25 cellular contexts compared by ENCODE assay signal in the genomic region with DNA sequence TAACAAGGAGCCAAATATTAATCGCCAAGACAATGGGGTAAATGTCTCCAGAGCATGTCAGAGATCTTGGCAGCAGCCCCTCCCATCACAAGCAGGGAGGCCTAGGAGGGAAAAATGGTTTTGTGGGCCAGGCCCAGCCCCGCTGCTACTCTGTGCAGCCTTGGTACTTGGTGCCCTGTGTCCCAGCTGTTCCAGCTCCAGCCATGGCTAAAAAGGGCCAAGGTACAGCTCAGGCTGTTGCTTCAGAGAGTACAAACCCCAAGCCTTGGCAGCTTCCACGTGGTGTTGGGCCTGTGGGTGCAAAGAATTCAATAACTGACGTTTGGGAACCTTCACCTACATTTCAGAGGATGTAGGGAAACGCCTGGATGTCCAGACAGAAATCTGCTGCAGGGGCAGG.
"Had no signal": no experiment of that assay in that cellular context is flagged by ENCODE, and none has a peak within 500 bp of the region (broad histone marks: within the 10 kb centered on the region; RNA-seq: fewer than 3 reads in every experiment).

No MANE protein-coding gene starts in this region.

- H3K4me1 ChIP-seq: prostate gland had no signal

- H3K4me3 ChIP-seq: esophagus squamous epithelium, gastrocnemius medialis, pancreas, prostate gland, transverse colon had no signal

- H3K4me3 Mint-ChIP-seq: activated naive CD8-positive, alpha-beta T cell treated with anti-CD3 and anti-CD28 coated beads, Interleukin-2, amount 10 ng/mL, durations not matched to agents 7 days and 5 days; neural crest cell had no signal

- H3K9me3 Mint-ChIP-seq: activated naive CD8-positive, alpha-beta T cell treated with anti-CD3 and anti-CD28 coated beads, Interleukin-2, amount 10 ng/mL, durations not matched to agents 7 days and 5 days; naive thymus-derived CD4-positive, alpha-beta T cell; neural crest cell had no signal

- H3K27me3 Mint-ChIP-seq: activated naive CD8-positive, alpha-beta T cell treated with anti-CD3 and anti-CD28 coated beads, Interleukin-2, amount 10 ng/mL, durations not matched to agents 7 days and 5 days; naive thymus-derived CD4-positive, alpha-beta T cell had no signal

- H3K27ac ChIP-seq: brain microvascular endothelial cell, esophagus squamous epithelium, gastrocnemius medialis, pancreas, prostate gland, transverse colon, VCaP had no signal

- H3K9me3 ChIP-seq: esophagus squamous epithelium, gastrocnemius medialis, pancreas, prostate gland, transverse colon had no signal

- DNase-seq: activated CD4-positive, alpha-beta T cell treated with anti-CD3 and anti-CD28 coated beads for 4 hours; activated CD4-positive, alpha-beta T cell treated with anti-CD3 and anti-CD28 coated beads, Interleukin-2, amount 50 U/mL, for 4 hours; activated CD8-positive, alpha-beta memory T cell treated with anti-CD3 and anti-CD28 coated beads for 24 hours; activated CD8-positive, alpha-beta memory T cell treated with anti-CD3 and anti-CD28 coated beads, Interleukin-2, amount 50 U/mL, for 48 hours; activated effector memory CD4-positive, alpha-beta T cell treated with Interleukin-2 at 50 U/mL for 16 hours; activated naive CD4-positive, alpha-beta T cell treated with Interleukin-2 at 50 U/mL for 16 hours; activated naive CD8-positive, alpha-beta T cell treated with anti-CD3 and anti-CD28 coated beads, Interleukin-2, amount 10 ng/mL, durations not matched to agents 7 days and 5 days; brain microvascular endothelial cell; esophagus squamous epithelium; gastrocnemius medialis; glutamatergic neuron; left ventricle myocardium superior; midbrain; naive thymus-derived CD4-positive, alpha-beta T cell; nucleus accumbens; pancreas; retina; stimulated activated CD4-positive, alpha-beta T cell treated with anti-CD3 and anti-CD28 coated beads, Interleukin-2, amount 100 ng/mL, for 24 hours; stimulated activated naive CD4-positive, alpha-beta T cell treated with Interleukin-2 at 50 U/mL for 16 hours; T-helper 1 cell; transverse colon had no signal

- H3K27me3 ChIP-seq: brain microvascular endothelial cell, esophagus squamous epithelium, gastrocnemius medialis, pancreas, transverse colon had no signal

- ATAC-seq: gastrocnemius medialis; left ventricle myocardium superior; naive thymus-derived CD4-positive, alpha-beta T cell; pancreas; sciatic nerve had no signal

- H3K36me3 ChIP-seq: pancreas, prostate gland, transverse colon had no signal
